ENCODE assay signal across 12 cellular contexts in the genomic region with DNA sequence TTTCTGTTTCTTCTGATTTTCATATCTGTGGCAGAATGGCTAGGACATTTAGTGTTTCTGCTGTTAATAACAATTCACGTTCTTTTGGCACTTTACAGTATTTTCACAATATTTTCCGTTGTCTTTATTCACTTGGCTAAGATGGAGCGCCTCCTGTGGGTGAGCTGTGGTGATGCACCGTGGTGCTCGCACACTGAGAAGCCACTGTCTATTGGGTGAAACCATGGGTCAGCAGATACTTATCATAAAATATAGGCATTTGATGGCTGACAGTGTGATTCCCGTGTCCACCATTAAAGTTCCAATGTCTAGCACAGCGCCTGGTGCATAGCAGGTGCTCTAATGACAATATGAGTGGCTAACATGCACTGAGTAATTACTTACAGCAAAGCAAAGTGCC.
DNase-seq lines count a peak whose midpoint lies in the region; ATAC-seq and TF ChIP-seq lines count a peak whose summit lies in the region.
"Had no signal": no experiment of that assay in that cellular context is flagged by ENCODE, and none has a peak within 500 bp of the region (broad histone marks: within the 10 kb centered on the region; RNA-seq: fewer than 3 reads in every experiment).

No MANE protein-coding gene starts in this region.

- intact Hi-C loops in A673 (cut with micrococcal nuclease; ENCODE audit: unreplicated experiment) (no loop called here), OCI-LY7 (cut with micrococcal nuclease; ENCODE audit: unreplicated experiment) (no loop called here)

- no peaks in the 10 kb centered on the region for H3K36me3 ChIP-seq in A673 (ENCODE audit: insufficient read depth, low read length, poor library complexity, severe bottlenecking)
- no peaks in the 10 kb centered on the region for H3K36me3 ChIP-seq in OCI-LY7 (ENCODE audit: insufficient read depth, low read length)
- H3K36me3 ChIP-seq: BLaER1 treated with 17β-estradiol and CSF1 and Interleukin-3, amounts not matched to agents 10 nM and 100 nM; left ventricle myocardium inferior had no signal

- H3K27ac ChIP-seq in A673 (ENCODE audit: low read depth, low read length, poor library complexity, severe bottlenecking) (no peak overlapping the region), OCI-LY7 (ENCODE audit: low read depth, low read length, poor library complexity, severe bottlenecking) (no peak overlapping the region)
- H3K27ac ChIP-seq: BLaER1 treated with 17β-estradiol and CSF1 and Interleukin-3, amounts not matched to agents 10 nM and 100 nM; dorsolateral prefrontal cortex; left ventricle myocardium inferior had no signal

- H3K4me1 ChIP-seq in A673 (ENCODE audit: insufficient read depth, low read length, poor library complexity, severe bottlenecking) (no peaks in the 10 kb centered on the region), OCI-LY7 (ENCODE audit: insufficient read depth, low read length, poor library complexity, severe bottlenecking) (no peaks in the 10 kb centered on the region)
- H3K4me1 ChIP-seq: left ventricle myocardium inferior had no signal

- H2AFZ ChIP-seq in OCI-LY7 (ENCODE audit: low read length): no peak overlapping the region

- no peaks in the 10 kb centered on the region for H3K27me3 ChIP-seq in A673 (replicated peaks; ENCODE audit: insufficient read depth, low read depth, low read length, poor library complexity)
- H3K27me3 ChIP-seq: BLaER1 treated with 17β-estradiol and CSF1 and Interleukin-3, amounts not matched to agents 10 nM and 100 nM; dorsolateral prefrontal cortex had no signal

- peak; percentile 62 for TF ChIP-seq CTCF in A673 (conservative IDR thresholded peaks at IDR 0.05; ENCODE audit: low read depth, low read length)
- peak; percentile 58 for TF ChIP-seq CTCF in GM12865 (IDR thresholded peaks at IDR 0.05; ENCODE audit: insufficient read depth, low read depth, low read length, missing control alignments)
- peak; percentile 64 for TF ChIP-seq CTCF in OCI-LY7 (conservative IDR thresholded peaks at IDR 0.05; ENCODE audit: low read length)
- peak; percentile 11 for TF ChIP-seq CTCF in fibroblast of the aortic adventitia (IDR thresholded peaks at IDR 0.05; ENCODE audit: insufficient read depth, low read length)

- CTCF ChIA-PET in A673 (lab: Charles Lee): no interaction called here
- CTCF ChIA-PET in OCI-LY7 (lab: Charles Lee; ENCODE audit: unreplicated experiment): no interaction called here

- BruUV-seq in A673 (replicated peaks; lab: Mats Ljungman, UMichigan) (no TSS peak), OCI-LY7 (replicated peaks; lab: Mats Ljungman, UMichigan) (no TSS peak)

- no peak for ATAC-seq in GM18517 (IDR thresholded peaks at IDR 0.05; ENCODE audit: unreplicated experiment)
- ATAC-seq: T-helper 17 cell had no signal

- H3K9me3 ChIP-seq in A673 (ENCODE audit: low read depth, low read length, poor library complexity, severe bottlenecking): no peaks in the 10 kb centered on the region
- no peaks in the 10 kb centered on the region for H3K9me3 ChIP-seq in OCI-LY7 (ENCODE audit: low read length)
- H3K9me3 ChIP-seq: left ventricle myocardium inferior had no signal

- no peaks in the 10 kb centered on the region for H3K9me2 ChIP-seq in OCI-LY7 (ENCODE audit: insufficient read depth, low read length)

- H3K79me2 ChIP-seq in OCI-LY7 (ENCODE audit: insufficient read depth, low read depth, low read length): no peaks in the 10 kb centered on the region

- H4K20me1 ChIP-seq in OCI-LY7 (ENCODE audit: insufficient read depth, low read length): no peaks in the 10 kb centered on the region
- H4K20me1 ChIP-seq: BLaER1 treated with 17β-estradiol and CSF1 and Interleukin-3, amounts not matched to agents 10 nM and 100 nM had no signal

- H3K4me3 ChIP-seq in A673 (ENCODE audit: low read depth, low read length, poor library complexity, severe bottlenecking) (no peak overlapping the region), GM12865 (ENCODE audit: low read depth, low read length) (no peak overlapping the region), OCI-LY7 (ENCODE audit: low read depth, low read length, poor library complexity, severe bottlenecking) (no peak overlapping the region), fibroblast of the aortic adventitia (ENCODE audit: low read depth, low read length) (no peak overlapping the region)
- H3K4me3 ChIP-seq: BLaER1 treated with 17β-estradiol and CSF1 and Interleukin-3, amounts not matched to agents 10 nM and 100 nM; dorsolateral prefrontal cortex; left ventricle myocardium inferior had no signal

- no peak overlapping the region for H3K4me2 ChIP-seq in OCI-LY7 (ENCODE audit: low read length)
- H3K4me2 ChIP-seq: BLaER1 treated with 17β-estradiol and CSF1 and Interleukin-3, amounts not matched to agents 10 nM and 100 nM had no signal

- POLR2A ChIA-PET in A673 (lab: Charles Lee; ENCODE audit: low non-redundant PET): no interaction called here
- POLR2A ChIA-PET in OCI-LY7 (lab: Charles Lee): no interaction called here

- DNase-seq in A673 (ENCODE audit: low spot score) (no peak), GM12865 (ENCODE audit: low read depth) (peak; percentile 43), OCI-LY7 (ENCODE audit: low spot score) (no peak), fibroblast of the aortic adventitia (ENCODE audit: low read depth) (no peak), T-helper 2 cell (no peak), SW480 (ENCODE audit: low spot score) (no peak), NCI-H774 (lab: John Stamatoyannopoulos, UW) (no peak)
- DNase-seq: dorsolateral prefrontal cortex, left ventricle myocardium inferior, T-helper 17 cell had no signal

Comparison
In these comparisons a context has a peak if more than half of its experiments do, and no peak if none do; other contexts are left out.
1. CTCF ChIP-seq: peak in every context shown above with its lines; median percentile 64 in OCI-LY7; 62 in A673; 58 in GM12865; 11 in fibroblast of the aortic adventitia.